ENCODE assay signal across 30 cellular contexts in genomic region chr4:92189146-92189545, GRCh38.
"Had no signal": no experiment of that assay in that cellular context is flagged by ENCODE, and none has a peak within 500 bp of the region (broad histone marks: within the 10 kb centered on the region; RNA-seq: fewer than 3 reads in every experiment).

No MANE protein-coding gene starts in this region.

- H3K36me3 ChIP-seq: adrenal gland, breast epithelium, cardiac muscle cell, colonic mucosa, esophagus muscularis mucosa, gastroesophageal sphincter, heart right ventricle had no signal

- H3K27ac ChIP-seq: adrenal gland, body of pancreas, breast epithelium, cardiac muscle cell, colonic mucosa, dorsolateral prefrontal cortex, esophagus muscularis mucosa, foreskin keratinocyte, gastroesophageal sphincter, heart right ventricle, hepatocyte, VCaP had no signal

- H3K4me3 ChIP-seq: adrenal gland, body of pancreas, breast epithelium, cardiac muscle cell, colonic mucosa, dorsolateral prefrontal cortex, esophagus muscularis mucosa, gastroesophageal sphincter, heart right ventricle, hepatocyte had no signal

- DNase-seq: activated CD4-positive, alpha-beta T cell treated with anti-CD3 and anti-CD28 coated beads for 48 hours; activated CD4-positive, alpha-beta T cell treated with anti-CD3 and anti-CD28 coated beads, Interleukin-2, amount 50 U/mL, for 1 hour; activated CD4-positive, alpha-beta T cell treated with anti-CD3 and anti-CD28 coated beads, Interleukin-2, amount 50 U/mL, for 48 hours; activated CD8-positive, alpha-beta memory T cell treated with anti-CD3 and anti-CD28 coated beads for 24 hours; activated CD8-positive, alpha-beta T cell treated with anti-CD3 and anti-CD28 coated beads for 36 hours; activated effector memory CD4-positive, alpha-beta T cell treated with Interleukin-2 at 50 U/mL for 16 hours; activated gamma-delta T cell treated with Interleukin-2 at 50 U/mL for 16 hours; activated naive CD4-positive, alpha-beta T cell treated with anti-CD3 and anti-CD28 coated beads, Interleukin-2, amount 50 U/mL, for 16 hours; activated naive CD4-positive, alpha-beta T cell treated with Interleukin-2 at 50 U/mL for 16 hours; activated T-cell treated with anti-CD3 and anti-CD28 coated beads, Interleukin-2, amount 50 U/mL, for 4 hours; adrenal gland; amygdala; aorta; body of pancreas; central memory CD4-positive, alpha-beta T cell; cerebellar nuclear complex; colonic mucosa; dorsolateral prefrontal cortex; effector memory CD4-positive, alpha-beta T cell; endodermal cell; erythroblast; foreskin keratinocyte; heart right ventricle; T-helper 2 cell had no signal

- H3K27me3 ChIP-seq: adrenal gland, body of pancreas, breast epithelium, cardiac muscle cell, colonic mucosa, dorsolateral prefrontal cortex, esophagus muscularis mucosa, foreskin keratinocyte, gastroesophageal sphincter, heart right ventricle, hepatocyte had no signal
